ENCODE assay signal across 8 cellular contexts in genomic region chr16:71461686-71462648, GRCh38. TPM values are rescaled to one million over a fixed set of nuclear protein-coding genes. Genes with fewer than 3 reads are reported as not detected.
DNase-seq lines count a peak whose midpoint lies in the region; ATAC-seq and TF ChIP-seq lines count a peak whose summit lies in the region.

Gene ZNF23 (minus strand): TSS chr16:71462247. CDS start chr16:71456796, 5,451 bp downstream.

- peak within 1 kb of the TSS; percentile 91 for H3K4me3 Mint-ChIP-seq in activated T-cell treated with anti-CD3 and anti-CD28 coated beads, Interleukin-2, amount 50 U/mL, for 24 hours

- peak; percentile 99 for ATAC-seq in GM19463 (IDR thresholded peaks at IDR 0.05; ENCODE audit: unreplicated experiment)

- H3K36me3 Mint-ChIP-seq in activated T-cell treated with anti-CD3 and anti-CD28 coated beads, Interleukin-2, amount 50 U/mL, for 24 hours (ENCODE audit: low read depth) = peaks cover 12% of the 10 kb centered on the region

- peak within 1 kb of the TSS; percentile 96 for H3K27ac Mint-ChIP-seq in activated T-cell treated with anti-CD3 and anti-CD28 coated beads, Interleukin-2, amount 50 U/mL, for 24 hours

- TF ChIP-seq POLR2A in erythroblast (IDR thresholded peaks at IDR 0.05; ENCODE audit: low read length) = peak; percentile 95

- no peak for TF ChIP-seq CTCF in HL-60 (IDR thresholded peaks at IDR 0.05; ENCODE audit: insufficient read depth, low read length)

- peak within 1 kb of the TSS; percentile 92 for H3K27ac ChIP-seq in HL-60 (replicated peaks)

- peaks cover 29% of the 10 kb centered on the region for H3K4me1 Mint-ChIP-seq in activated T-cell treated with anti-CD3 and anti-CD28 coated beads, Interleukin-2, amount 50 U/mL, for 24 hours (ENCODE audit: low read depth)

- DNase-seq in Caki2 (ENCODE audit: low read depth) (peak; percentile 72), HL-60 (ENCODE audit: low read depth in 1 of 2, low spot score in 1 of 2) (peak; percentile 78 to 83), OCI-M1 (lab: John Stamatoyannopoulos, UW) (peak; percentile 85), erythroblast (lab: John Stamatoyannopoulos, UW) (peak; percentile 89 to 92)
- peak; percentile 91 for DNase-seq in activated T-cell treated with anti-CD3 and anti-CD28 coated beads, Interleukin-2, amount 50 U/mL, for 24 hours
- DNase-seq in stimulated activated CD8-positive, alpha-beta memory T cell treated with anti-CD3 and anti-CD28 coated beads, Interleukin-4, amount 100 ng/mL, for 48 hours = peak; percentile 86

- H3K27me3 Mint-ChIP-seq in activated T-cell treated with anti-CD3 and anti-CD28 coated beads, Interleukin-2, amount 50 U/mL, for 24 hours = no peaks in the 10 kb centered on the region

- H3K4me3 ChIP-seq in HL-60 (replicated peaks; ENCODE audit: insufficient read depth, low read length) = peak within 1 kb of the TSS; percentile 95
- H3K4me3 ChIP-seq in mucosa of stomach (ENCODE audit: low read length) = peak within 1 kb of the TSS; percentile 97

- no peaks in the 10 kb centered on the region for H3K4me1 ChIP-seq in mucosa of stomach (ENCODE audit: control insufficient read depth, insufficient read depth, low read length)

- H3K36me3 ChIP-seq in mucosa of stomach (ENCODE audit: control insufficient read depth, insufficient read depth, low read length) = no peaks in the 10 kb centered on the region

- in situ Hi-C loops in Caki2 (cut with HindIII; ENCODE audit: low pct_unique_long_range_greater_than_20kb, low sequenced_read_pairs) = no loop called here

- peak within 1 kb of the TSS; percentile 87 for H3K9ac ChIP-seq in mucosa of stomach (ENCODE audit: low read length)

- H3K9me3 ChIP-seq in mucosa of stomach (ENCODE audit: control insufficient read depth, low read length) = no peaks in the 10 kb centered on the region

- no peaks in the 10 kb centered on the region for H3K9me3 Mint-ChIP-seq in activated T-cell treated with anti-CD3 and anti-CD28 coated beads, Interleukin-2, amount 50 U/mL, for 24 hours

- no peaks in the 10 kb centered on the region for H3K27me3 ChIP-seq in HL-60 (ENCODE audit: insufficient read depth, poor library complexity, severe bottlenecking)
- H3K27me3 ChIP-seq in mucosa of stomach (ENCODE audit: control insufficient read depth, insufficient read depth, low read length) = no peaks in the 10 kb centered on the region

RNA-seq across cellular contexts. Expression of gene ZNF23, which starts in this region (rescaled TPM):
- total RNA-seq in Caki2 (2014; rRNA removed; shearing (Covaris generic); ENCODE audit: low replicate concordance) = 4.8 and 12.2 TPM in 2 replicates

Comparison
In these comparisons a context has a peak if more than half of its experiments do, and no peak if none do; other contexts are left out.
1. Peak in every context shown above with its lines: DNase-seq, ATAC-seq, H3K4me3 ChIP-seq and H3K27ac ChIP-seq.